8 cellular contexts compared by ENCODE assay signal in the genomic region with DNA sequence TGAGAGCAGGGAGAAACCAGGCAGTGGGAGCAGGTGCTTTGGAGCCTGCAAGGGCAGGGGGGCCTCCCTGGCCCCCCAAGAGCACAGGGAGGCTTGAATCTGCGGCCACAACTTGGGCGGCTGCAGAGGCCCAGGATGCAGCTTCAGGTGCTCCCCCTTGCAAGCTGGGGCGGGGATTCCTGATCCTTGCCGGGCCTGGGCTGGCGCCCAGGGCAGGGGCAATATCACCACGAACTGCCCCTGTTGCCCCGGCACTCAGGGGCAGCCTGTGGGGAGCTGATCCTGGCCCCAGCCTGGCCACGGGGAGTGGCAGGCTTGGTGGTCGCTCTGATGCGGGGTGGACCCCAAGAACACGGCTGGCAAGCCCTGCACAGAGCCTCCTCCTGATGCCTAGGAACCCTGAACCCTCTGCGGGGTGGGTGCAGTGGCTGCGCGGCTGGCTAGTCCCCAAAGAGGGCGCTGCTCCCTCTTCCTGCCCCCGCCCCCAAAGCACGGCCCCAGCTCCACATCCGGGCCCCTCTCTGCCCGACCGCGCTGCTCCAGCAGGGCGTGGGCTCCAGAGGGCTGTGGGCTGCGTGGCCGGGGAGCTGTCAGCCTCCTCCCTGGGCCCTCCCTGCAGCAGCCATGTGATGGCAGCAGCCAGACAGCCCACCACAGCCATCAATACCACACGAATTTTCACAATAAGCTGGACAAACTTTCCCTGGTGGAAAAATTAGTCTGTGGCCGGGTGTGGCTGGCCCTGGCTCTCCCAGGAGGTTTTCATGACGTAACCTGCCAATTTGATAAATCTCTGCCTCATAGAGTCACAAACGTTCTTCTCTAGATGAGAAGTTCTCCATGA. TPM values are rescaled to one million over a fixed set of nuclear protein-coding genes. Genes with fewer than 3 reads are reported as not detected.
DNase-seq lines count a peak whose midpoint lies in the region; ATAC-seq and TF ChIP-seq lines count a peak whose summit lies in the region.

No MANE protein-coding gene starts in this region.

- no peak overlapping the region for H3K27ac Mint-ChIP-seq in H9
- no peak overlapping the region for H3K27ac Mint-ChIP-seq in Calu3 (ENCODE audit: unreplicated experiment)

- H3K4me3 Mint-ChIP-seq in H9, result peak overlapping the region; percentile 17 to 26; a peak in 2 of 5 replicates
- no peak overlapping the region for H3K4me3 Mint-ChIP-seq in Calu3 (ENCODE audit: low read depth, unreplicated experiment)

- no peak overlapping the region for H2AFZ ChIP-seq in H9 (ENCODE audit: low read length)

- no peak overlapping the region for H4K91ac ChIP-seq in H9 (ENCODE audit: insufficient read length, low read depth, low read length)

- H4K20me1 ChIP-seq in H9 (ENCODE audit: control insufficient read depth, insufficient read depth, insufficient read length), result no peaks in the 10 kb centered on the region

- no CpG with 5 or more reads among the region's 28 CpGs for WGBS in H9 (ENCODE audit: extremely low coverage, insufficient read length, low lambda C conversion rate)

- H3K9me3 Mint-ChIP-seq in H9, result peaks cover 12 to 15% of the 10 kb centered on the region in 2 experiments
- peaks cover 3% of the 10 kb centered on the region for H3K9me3 Mint-ChIP-seq in Calu3 (ENCODE audit: low read depth, unreplicated experiment)

- H3K4me3 ChIP-seq in ascending aorta, result no peak overlapping the region

- H2BK5ac ChIP-seq in H9 (ENCODE audit: insufficient read length, low read length), result no peak overlapping the region

- H2BK15ac ChIP-seq in H9 (ENCODE audit: low read depth, low read length), result no peak overlapping the region

- H3K4me2 ChIP-seq in H9 (ENCODE audit: insufficient read depth, insufficient read length, low read length), result no peak overlapping the region

- H3K27ac ChIP-seq in H9 (ENCODE audit: insufficient read length, low read depth, low read length) (no peak overlapping the region), ascending aorta (no peak overlapping the region)

- H3K79me2 ChIP-seq in H9 (ENCODE audit: insufficient read depth, low read length), result no peaks in the 10 kb centered on the region

- no peak overlapping the region for H3K56ac ChIP-seq in H9 (ENCODE audit: insufficient read length, low read depth, low read length)

- H3K14ac ChIP-seq in H9 (ENCODE audit: insufficient read depth, low read length), result no peak overlapping the region

- H3K27me3 ChIP-seq in H9 (ENCODE audit: insufficient read depth, low read length), result no peaks in the 10 kb centered on the region
- H3K27me3 ChIP-seq in ascending aorta, result no peaks in the 10 kb centered on the region

- peaks cover 9 to 11% of the 10 kb centered on the region in 2 experiments for H3K4me1 Mint-ChIP-seq in H9
- H3K4me1 Mint-ChIP-seq in Calu3 (ENCODE audit: low read depth, unreplicated experiment), result no peaks in the 10 kb centered on the region

- H3K79me1 ChIP-seq in H9 (ENCODE audit: insufficient read depth, low read depth, low read length, poor library complexity, severe bottlenecking), result no peaks in the 10 kb centered on the region

- no peak overlapping the region for H4K5ac ChIP-seq in H9 (ENCODE audit: insufficient read length, low read depth, low read length)

- TF ChIP-seq CTCF in H9 (conservative IDR thresholded peaks at IDR 0.05) (peak; percentile 81), Calu3 (IDR thresholded peaks at IDR 0.05; ENCODE audit: unreplicated experiment) (no peak), ascending aorta (IDR thresholded peaks at IDR 0.05) (no peak)

- ATAC-seq in activated CD4-positive, CD25-positive, alpha-beta regulatory T cell treated with anti-CD3 and anti-CD28 coated beads, Interleukin-2, amount 50 U/mL, for 24 hours, result peak; percentile 86 to 92
- peak; percentile 69 for ATAC-seq in esophagus mucosa

- no peak overlapping the region for H2BK120ac ChIP-seq in H9 (ENCODE audit: low read depth, low read length, poor library complexity, severe bottlenecking)

- no peak overlapping the region for H2BK12ac ChIP-seq in H9 (ENCODE audit: insufficient read length, low read depth, low read length)

- no peak overlapping the region for H3K4ac ChIP-seq in H9 (ENCODE audit: low read depth, low read length)

- H3T11ph ChIP-seq in H9 (ENCODE audit: low read length), result no peak overlapping the region

- no peak overlapping the region for H2AK5ac ChIP-seq in H9 (ENCODE audit: insufficient read length, low read length)

- no peaks in the 10 kb centered on the region for H3K36me3 ChIP-seq in ascending aorta

- no peak overlapping the region for H3K18ac ChIP-seq in H9 (ENCODE audit: insufficient read length, low read depth, low read length)

- no peaks in the 10 kb centered on the region for H3K23me2 ChIP-seq in H9 (ENCODE audit: insufficient read length, low read depth, low read length, poor library complexity, severe bottlenecking)

- H3K36me3 Mint-ChIP-seq in H9 (ENCODE audit: insufficient read depth in 1 of 3, low read depth in 3 of 3), result no peaks in the 10 kb centered on the region; a peak in 3 of 7 replicates
- H3K36me3 Mint-ChIP-seq in Calu3 (ENCODE audit: insufficient read depth, unreplicated experiment), result no peaks in the 10 kb centered on the region

- H3K23ac ChIP-seq in H9 (ENCODE audit: insufficient read length, low read depth, low read length), result no peak overlapping the region

- no peak overlapping the region for H3K9ac ChIP-seq in H9 (ENCODE audit: extremely low read depth, insufficient read length, low read length)

- no peaks in the 10 kb centered on the region for H3K4me1 ChIP-seq in H9 (ENCODE audit: insufficient read depth, low read length)
- no peaks in the 10 kb centered on the region for H3K4me1 ChIP-seq in ascending aorta

- H3K27me3 Mint-ChIP-seq in H9 (ENCODE audit: low read depth), result peaks cover 11% of the 10 kb centered on the region
- peaks cover 5% of the 10 kb centered on the region for H3K27me3 Mint-ChIP-seq in Calu3 (ENCODE audit: unreplicated experiment)

- DNase-seq in AG20443 (ENCODE audit: low spot score) (peak; percentile 63), H9 (peak; percentile 86), Calu3 (no peak), ascending aorta (ENCODE audit: low spot score in 2 of 2) (no peak), NCI-H2107 (lab: John Stamatoyannopoulos, UW) (no peak)
- DNase-seq in stimulated activated CD4-positive, alpha-beta T cell treated with anti-CD3 and anti-CD28 coated beads, TNF-alpha, amount 100 ng/mL, for 4 hours (ENCODE audit: low read depth in 3 of 3), result peak in 2 of 3 experiments; percentile 13 to 26

- no peak overlapping the region for H4K8ac ChIP-seq in H9 (replicated peaks; ENCODE audit: insufficient read length, low read depth, low read length)

- no peak overlapping the region for H2BK20ac ChIP-seq in H9 (ENCODE audit: low read depth, low read length, poor library complexity, severe bottlenecking)

- intact Hi-C loops in Calu3 (cut with micrococcal nuclease; ENCODE audit: unreplicated experiment), result no loop called here
- intact Hi-C loops in ascending aorta (cut with DNase I), result no loop called here

- H3K9me3 ChIP-seq in H9 (ENCODE audit: control insufficient read depth, low read depth, low read length) (no peaks in the 10 kb centered on the region), ascending aorta (no peaks in the 10 kb centered on the region)

- CTCF ChIA-PET in Calu3 (lab: Charles Lee), result interaction anchor here (0.7 kb wide), 1 partner anchor 172 kb away, joined by 3 read pairs; no protein-coding TSS in a partner anchor

- no TSS peak for BruUV-seq in Calu3 (replicated peaks; lab: Mats Ljungman, UMichigan)

RNA-seq across cellular contexts. Expression of a gene that starts 21.0 kb away (rescaled TPM):
- total RNA-seq in H9 (2021) (1.9 and 2.1 TPM in 2 replicates), esophagus mucosa (4.7 TPM), Calu3 (2022) (0.92 and 1.6 TPM in 2 replicates), ascending aorta (not detected)

RNA-seq across cellular contexts. Expression of a gene that starts 39.1 kb away (rescaled TPM):
- total RNA-seq in H9 (2021), result 1.2 and 1.3 TPM in 2 replicates
- total RNA-seq in esophagus mucosa, result not detected
- total RNA-seq in Calu3 (2022), result 0.68 TPM in 1 of 2 replicates, not detected in the other
- not detected for total RNA-seq in ascending aorta

RNA-seq across cellular contexts. Expression of a gene that starts 49.7 kb away (rescaled TPM):
- total RNA-seq in H9 (2021) (19.5 and 20.3 TPM in 2 replicates), esophagus mucosa (0.12 TPM), Calu3 (2022) (1.4 and 1.5 TPM in 2 replicates), ascending aorta (0.75 TPM)

Comparison
In these comparisons a context has a peak if more than half of its experiments do, and no peak if none do; other contexts are left out.
1. DNase-seq: peak in AG20443 (single experiment), H9 (single experiment) and stimulated activated CD4-positive, alpha-beta T cell treated with anti-CD3 and anti-CD28 coated beads, TNF-alpha, amount 100 ng/mL, for 4 hours (2 of 3); none in Calu3 (single experiment), ascending aorta (0 of 2) and NCI-H2107 (single experiment).